Comparison of ENCODE assay signal across 1 cellular context in the genomic region with DNA sequence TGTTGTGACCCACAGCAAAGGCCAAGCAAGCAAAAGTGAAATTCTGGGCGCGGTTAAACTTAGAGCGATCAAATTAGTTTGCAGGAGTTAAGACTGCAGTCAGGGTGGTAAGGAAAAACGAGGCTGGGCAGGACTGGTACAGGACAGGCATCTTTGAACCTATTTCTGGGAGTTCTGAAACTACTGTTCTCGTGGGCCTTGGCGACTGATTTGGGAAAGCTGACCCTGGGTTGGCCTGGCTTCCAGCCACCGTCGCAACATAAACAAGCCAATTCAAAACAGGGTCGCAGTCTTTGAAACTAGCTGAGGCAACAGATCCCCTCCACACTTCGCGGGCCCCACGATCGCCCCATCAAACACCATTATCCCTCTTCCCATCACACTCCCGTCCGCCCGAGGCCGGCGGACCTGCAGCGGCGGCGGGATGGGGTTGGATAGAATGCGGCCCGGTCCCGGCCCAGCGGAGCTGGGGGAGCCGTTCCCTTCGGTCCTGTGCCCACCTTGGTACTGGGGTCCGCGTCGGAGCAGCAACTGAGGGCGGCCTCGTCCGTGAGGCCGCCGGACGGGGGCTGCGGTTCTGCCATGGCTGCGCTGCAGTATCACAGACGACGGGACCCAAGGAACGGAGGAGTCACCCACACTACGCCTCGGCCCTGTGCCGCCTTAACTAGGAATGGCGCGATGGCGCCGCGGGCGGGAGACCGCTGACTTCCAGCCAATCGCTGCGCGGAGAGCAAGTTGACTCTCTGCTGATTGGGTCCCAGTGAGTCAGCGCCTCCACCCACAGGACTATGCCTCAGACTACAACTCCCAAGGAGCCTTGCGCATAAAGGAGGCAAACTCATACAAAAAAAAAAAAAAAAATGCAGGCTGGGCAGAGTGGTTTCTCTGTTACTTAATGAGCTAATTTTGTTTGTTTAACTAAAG.
TF ChIP-seq lines count a peak whose summit lies in the region.

GLO1 (minus strand) TSS at position 675 of the 927 bp plus-strand sequence; CDS start at position 584, 91 bp downstream.

TF ChIP-seq in HepG2, 621 proteins besides CTCF, POLR2A, EP300 and RAD21 (continued from another document and continues in another):
- TF ChIP-seq NFKB2 (CRISPR knock-in tag; IDR thresholded peaks at IDR 0.05; ENCODE audit: borderline replicate concordance) (peak; percentile 81; the same call in 1 of the 2 replicates), ZNF12 (CRISPR knock-in tag; IDR thresholded peaks at IDR 0.05) (peak; percentile 16; the same call in 1 of the 2 replicates), ZNF251 (CRISPR knock-in tag; IDR thresholded peaks at IDR 0.05) (no peak), ZNF660 (CRISPR knock-in tag; IDR thresholded peaks at IDR 0.05; ENCODE audit: borderline replicate concordance, low read depth) (no peak), IRF2 (CRISPR knock-in tag; IDR thresholded peaks at IDR 0.05) (peak; percentile 85), ZNF160 (CRISPR knock-in tag; IDR thresholded peaks at IDR 0.05) (peak; percentile 46; the same call in 1 of the 2 replicates), ZNF253 (CRISPR knock-in tag; IDR thresholded peaks at IDR 0.05; ENCODE audit: borderline replicate concordance) (no peak), ZSCAN22 (CRISPR knock-in tag; IDR thresholded peaks at IDR 0.05) (no peak), BORCS8-MEF2B (CRISPR knock-in tag; IDR thresholded peaks at IDR 0.05) (peak; percentile 69), ZBED4 (CRISPR knock-in tag; IDR thresholded peaks at IDR 0.05; ENCODE audit: borderline replicate concordance) (peak; percentile 81), ATF7 (IDR thresholded peaks at IDR 0.05) (no peak; the same call in 1 of the 2 replicates), ATF7 (CRISPR knock-in tag; IDR thresholded peaks at IDR 0.05) (peak; percentile 64; the same call in 1 of the 2 replicates), YEATS2 (CRISPR knock-in tag; IDR thresholded peaks at IDR 0.05; ENCODE audit: borderline replicate concordance) (peak; percentile 96), ZNF280D (CRISPR knock-in tag; IDR thresholded peaks at IDR 0.05) (0 out of 2 replicates have a peak, but pooled peaks have one; percentile 82), ARNT2 (CRISPR knock-in tag; IDR thresholded peaks at IDR 0.05; ENCODE audit: low read depth) (no peak), ZNF784 (CRISPR knock-in tag; IDR thresholded peaks at IDR 0.05; ENCODE audit: borderline replicate concordance) (peak; percentile 48; the same call in 1 of the 2 replicates), BRF2 (CRISPR knock-in tag; IDR thresholded peaks at IDR 0.05) (0 out of 2 replicates have a peak, but pooled peaks have one; percentile 68), ZNF10 (CRISPR knock-in tag; IDR thresholded peaks at IDR 0.05; ENCODE audit: borderline replicate concordance, low read depth) (no peak), KLF9 (CRISPR knock-in tag; IDR thresholded peaks at IDR 0.05; ENCODE audit: low read depth) (peak; percentile 56; the same call in 1 of the 2 replicates), ZNF333 (CRISPR knock-in tag; IDR thresholded peaks at IDR 0.05; ENCODE audit: borderline replicate concordance) (peak; percentile 60; the same call in 1 of the 2 replicates), ETV5 (CRISPR knock-in tag; IDR thresholded peaks at IDR 0.05; ENCODE audit: borderline replicate concordance) (no peak; the same call in 1 of the 2 replicates), PHF20 (CRISPR knock-in tag; IDR thresholded peaks at IDR 0.05) (peak; percentile 68; the same call in 1 of the 2 replicates), NONO (IDR thresholded peaks at IDR 0.05) (no peak), NONO (CRISPR knock-in tag; conservative IDR thresholded peaks at IDR 0.05) (peak; percentile 74)
- TF ChIP-seq, protein P1, sequence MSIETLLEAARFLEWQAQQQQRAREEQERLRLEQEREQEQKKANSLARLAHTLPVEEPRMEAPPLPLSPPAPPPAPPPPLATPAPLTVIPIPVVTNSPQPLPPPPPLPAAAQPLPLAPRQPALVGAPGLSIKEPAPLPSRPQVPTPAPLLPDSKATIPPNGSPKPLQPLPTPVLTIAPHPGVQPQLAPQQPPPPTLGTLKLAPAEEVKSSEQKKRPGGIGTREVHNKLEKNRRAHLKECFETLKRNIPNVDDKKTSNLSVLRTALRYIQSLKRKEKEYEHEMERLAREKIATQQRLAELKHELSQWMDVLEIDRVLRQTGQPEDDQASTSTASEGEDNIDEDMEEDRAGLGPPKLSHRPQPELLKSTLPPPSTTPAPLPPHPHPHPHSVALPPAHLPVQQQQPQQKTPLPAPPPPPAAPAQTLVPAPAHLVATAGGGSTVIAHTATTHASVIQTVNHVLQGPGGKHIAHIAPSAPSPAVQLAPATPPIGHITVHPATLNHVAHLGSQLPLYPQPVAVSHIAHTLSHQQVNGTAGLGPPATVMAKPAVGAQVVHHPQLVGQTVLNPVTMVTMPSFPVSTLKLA (IDR thresholded peaks at IDR 0.05) = 0 out of 2 replicates have a peak, but pooled peaks have one; percentile 2
- TF ChIP-seq, protein P2, sequence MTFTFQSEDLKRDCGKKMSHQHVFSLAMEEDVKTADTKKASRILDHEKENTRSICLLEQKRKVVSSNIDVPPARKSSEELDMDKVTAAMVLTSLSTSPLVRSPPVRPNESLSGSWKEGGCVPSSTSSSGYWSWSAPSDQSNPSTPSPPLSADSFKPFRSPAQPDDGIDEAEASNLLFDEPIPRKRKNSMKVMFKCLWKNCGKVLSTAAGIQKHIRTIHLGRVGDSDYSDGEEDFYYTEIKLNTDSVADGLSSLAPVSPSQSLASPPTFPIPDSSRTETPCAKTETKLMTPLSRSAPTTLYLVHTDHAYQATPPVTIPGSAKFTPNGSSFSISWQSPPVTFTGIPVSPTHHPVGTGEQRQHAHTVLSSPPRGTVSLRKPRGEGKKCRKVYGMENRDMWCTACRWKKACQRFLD (CRISPR knock-in tag; IDR thresholded peaks at IDR 0.05; ENCODE audit: borderline replicate concordance) = peak; percentile 61
- TF ChIP-seq, protein P3, sequence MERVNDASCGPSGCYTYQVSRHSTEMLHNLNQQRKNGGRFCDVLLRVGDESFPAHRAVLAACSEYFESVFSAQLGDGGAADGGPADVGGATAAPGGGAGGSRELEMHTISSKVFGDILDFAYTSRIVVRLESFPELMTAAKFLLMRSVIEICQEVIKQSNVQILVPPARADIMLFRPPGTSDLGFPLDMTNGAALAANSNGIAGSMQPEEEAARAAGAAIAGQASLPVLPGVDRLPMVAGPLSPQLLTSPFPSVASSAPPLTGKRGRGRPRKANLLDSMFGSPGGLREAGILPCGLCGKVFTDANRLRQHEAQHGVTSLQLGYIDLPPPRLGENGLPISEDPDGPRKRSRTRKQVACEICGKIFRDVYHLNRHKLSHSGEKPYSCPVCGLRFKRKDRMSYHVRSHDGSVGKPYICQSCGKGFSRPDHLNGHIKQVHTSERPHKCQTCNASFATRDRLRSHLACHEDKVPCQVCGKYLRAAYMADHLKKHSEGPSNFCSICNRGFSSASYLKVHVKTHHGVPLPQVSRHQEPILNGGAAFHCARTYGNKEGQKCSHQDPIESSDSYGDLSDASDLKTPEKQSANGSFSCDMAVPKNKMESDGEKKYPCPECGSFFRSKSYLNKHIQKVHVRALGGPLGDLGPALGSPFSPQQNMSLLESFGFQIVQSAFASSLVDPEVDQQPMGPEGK (CRISPR knock-in tag; IDR thresholded peaks at IDR 0.05) = no peak
- TF ChIP-seq, protein P4, sequence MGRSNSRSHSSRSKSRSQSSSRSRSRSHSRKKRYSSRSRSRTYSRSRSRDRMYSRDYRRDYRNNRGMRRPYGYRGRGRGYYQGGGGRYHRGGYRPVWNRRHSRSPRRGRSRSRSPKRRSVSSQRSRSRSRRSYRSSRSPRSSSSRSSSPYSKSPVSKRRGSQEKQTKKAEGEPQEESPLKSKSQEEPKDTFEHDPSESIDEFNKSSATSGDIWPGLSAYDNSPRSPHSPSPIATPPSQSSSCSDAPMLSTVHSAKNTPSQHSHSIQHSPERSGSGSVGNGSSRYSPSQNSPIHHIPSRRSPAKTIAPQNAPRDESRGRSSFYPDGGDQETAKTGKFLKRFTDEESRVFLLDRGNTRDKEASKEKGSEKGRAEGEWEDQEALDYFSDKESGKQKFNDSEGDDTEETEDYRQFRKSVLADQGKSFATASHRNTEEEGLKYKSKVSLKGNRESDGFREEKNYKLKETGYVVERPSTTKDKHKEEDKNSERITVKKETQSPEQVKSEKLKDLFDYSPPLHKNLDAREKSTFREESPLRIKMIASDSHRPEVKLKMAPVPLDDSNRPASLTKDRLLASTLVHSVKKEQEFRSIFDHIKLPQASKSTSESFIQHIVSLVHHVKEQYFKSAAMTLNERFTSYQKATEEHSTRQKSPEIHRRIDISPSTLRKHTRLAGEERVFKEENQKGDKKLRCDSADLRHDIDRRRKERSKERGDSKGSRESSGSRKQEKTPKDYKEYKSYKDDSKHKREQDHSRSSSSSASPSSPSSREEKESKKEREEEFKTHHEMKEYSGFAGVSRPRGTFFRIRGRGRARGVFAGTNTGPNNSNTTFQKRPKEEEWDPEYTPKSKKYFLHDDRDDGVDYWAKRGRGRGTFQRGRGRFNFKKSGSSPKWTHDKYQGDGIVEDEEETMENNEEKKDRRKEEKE (IDR thresholded peaks at IDR 0.05) = no peak
- TF ChIP-seq, protein P5, sequence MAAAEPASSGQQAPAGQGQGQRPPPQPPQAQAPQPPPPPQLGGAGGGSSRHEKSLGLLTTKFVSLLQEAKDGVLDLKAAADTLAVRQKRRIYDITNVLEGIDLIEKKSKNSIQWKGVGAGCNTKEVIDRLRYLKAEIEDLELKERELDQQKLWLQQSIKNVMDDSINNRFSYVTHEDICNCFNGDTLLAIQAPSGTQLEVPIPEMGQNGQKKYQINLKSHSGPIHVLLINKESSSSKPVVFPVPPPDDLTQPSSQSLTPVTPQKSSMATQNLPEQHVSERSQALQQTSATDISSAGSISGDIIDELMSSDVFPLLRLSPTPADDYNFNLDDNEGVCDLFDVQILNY (CRISPR knock-in tag; conservative IDR thresholded peaks at IDR 0.05) = 0 out of 2 replicates have a peak, but pooled peaks have one; percentile 64
- TF ChIP-seq, protein P6, sequence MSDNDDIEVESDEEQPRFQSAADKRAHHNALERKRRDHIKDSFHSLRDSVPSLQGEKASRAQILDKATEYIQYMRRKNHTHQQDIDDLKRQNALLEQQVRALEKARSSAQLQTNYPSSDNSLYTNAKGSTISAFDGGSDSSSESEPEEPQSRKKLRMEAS (IDR thresholded peaks at IDR 0.05) = peak; percentile 93
